Comparison of ENCODE assay signal across 10 cellular contexts in the genomic region with DNA sequence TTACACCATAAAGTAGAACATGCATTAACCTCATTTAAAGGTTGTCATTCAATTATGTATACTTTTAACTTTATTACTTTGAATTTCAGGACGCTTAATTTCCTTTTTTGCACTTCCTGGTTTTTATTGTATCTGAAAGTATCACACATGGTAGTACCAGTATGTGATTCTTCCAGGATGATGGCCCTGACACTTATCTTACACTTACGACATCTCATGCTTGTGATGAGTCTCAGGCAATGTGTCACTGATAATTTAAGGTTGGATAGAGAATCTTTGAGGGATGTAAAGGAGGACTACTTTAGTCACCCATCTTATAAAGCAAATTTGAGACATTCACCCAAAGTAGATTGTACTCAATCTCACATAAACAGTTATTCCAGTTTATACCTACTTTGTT.
"Had no signal": no experiment of that assay in that cellular context is flagged by ENCODE, and none has a peak within 500 bp of the region (broad histone marks: within the 10 kb centered on the region; RNA-seq: fewer than 3 reads in every experiment).

No MANE protein-coding gene starts in this region.

- DNase-seq: GM23248, GOT3, H7, H9, HCEC 1CT, HFFc6 had no signal

- H2AFZ ChIP-seq: GM23248, GM23338 had no signal

- ATAC-seq: GM23338, HCT116 had no signal

- H3K9ac ChIP-seq: GM23248 had no signal

- H3K4me3 ChIP-seq: GM23248, GM23338, HAP-1 had no signal

- H3K9me3 ChIP-seq: HAP-1 had no signal

- H3K4me2 ChIP-seq: GM23338 had no signal

- H3K27ac ChIP-seq: GM23248 had no signal

- FAIRE-seq: H1 had no signal

- H3K36me3 ChIP-seq: HAP-1 had no signal
